ENCODE assay signal across 3 cellular contexts in the genomic region with DNA sequence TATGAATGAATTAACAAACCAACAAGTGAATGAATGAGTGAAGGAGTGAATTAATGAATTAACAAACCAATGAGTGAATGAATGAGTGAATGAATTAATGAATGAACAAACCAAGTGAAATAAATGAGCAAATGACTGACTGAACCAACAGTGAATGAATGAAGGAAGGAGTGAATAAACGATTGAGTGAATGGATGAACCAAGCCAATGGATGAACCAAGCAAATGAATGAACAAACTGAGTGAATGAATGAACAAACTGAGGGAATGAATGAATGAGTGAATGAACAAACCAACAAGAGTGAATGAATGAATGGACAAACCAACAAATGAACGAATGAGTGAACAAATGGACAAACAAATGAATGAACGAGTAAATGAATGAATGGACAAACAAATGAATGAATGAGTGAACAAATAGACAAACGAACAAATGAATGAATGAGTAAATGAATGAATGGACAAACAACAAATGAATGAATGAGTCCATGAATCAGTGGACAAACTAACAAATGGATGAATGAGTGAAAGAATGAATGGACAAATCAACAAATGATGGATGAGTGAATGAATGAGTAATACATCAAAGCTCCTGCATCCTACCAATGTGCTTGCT.
A peak's percentile ranks its signal among the peaks of the same experiment; 100 is the strongest.
TF ChIP-seq lines count a peak whose summit lies in the region.

No MANE protein-coding gene starts in this region.

TF ChIP-seq in HepG2, 621 proteins besides CTCF, POLR2A, EP300 and RAD21:
- TF ChIP-seq ZKSCAN8 (CRISPR knock-in tag; IDR thresholded peaks at IDR 0.05; ENCODE audit: borderline replicate concordance) (no peak), ZNF652 (CRISPR knock-in tag; IDR thresholded peaks at IDR 0.05; ENCODE audit: borderline replicate concordance, low read depth) (no peak), ZNF24 (IDR thresholded peaks at IDR 0.05) (peak; percentile 81; the same call in 1 of the 2 replicates), KLF15 (CRISPR knock-in tag; IDR thresholded peaks at IDR 0.05; ENCODE audit: borderline replicate concordance) (no peak), RARA (CRISPR knock-in tag; IDR thresholded peaks at IDR 0.05) (no peak)

TF ChIP-seq in HEK293, 187 proteins besides CTCF, POLR2A, EP300 and RAD21:
- TF ChIP-seq ZNF23 (tag by site-specific recombination; IDR thresholded peaks at IDR 0.05; ENCODE audit: borderline replicate concordance), result no peak
- peak; percentile 97 for TF ChIP-seq ZNF24 (tag by site-specific recombination; IDR thresholded peaks at IDR 0.05)
- TF ChIP-seq ZNF184 (tag by site-specific recombination; IDR thresholded peaks at IDR 0.05), result no peak
- no peak for TF ChIP-seq KLF10 (tag by site-specific recombination; IDR thresholded peaks at IDR 0.05)
- peak; percentile 71 for TF ChIP-seq ZNF366 (tag by site-specific recombination; conservative IDR thresholded peaks at IDR 0.05)
- no peak for TF ChIP-seq ZNF175 (tag by site-specific recombination; IDR thresholded peaks at IDR 0.05)
- no peak for TF ChIP-seq ZNF341 (tag by site-specific recombination; IDR thresholded peaks at IDR 0.05; ENCODE audit: low read depth)
- TF ChIP-seq, protein P1, sequence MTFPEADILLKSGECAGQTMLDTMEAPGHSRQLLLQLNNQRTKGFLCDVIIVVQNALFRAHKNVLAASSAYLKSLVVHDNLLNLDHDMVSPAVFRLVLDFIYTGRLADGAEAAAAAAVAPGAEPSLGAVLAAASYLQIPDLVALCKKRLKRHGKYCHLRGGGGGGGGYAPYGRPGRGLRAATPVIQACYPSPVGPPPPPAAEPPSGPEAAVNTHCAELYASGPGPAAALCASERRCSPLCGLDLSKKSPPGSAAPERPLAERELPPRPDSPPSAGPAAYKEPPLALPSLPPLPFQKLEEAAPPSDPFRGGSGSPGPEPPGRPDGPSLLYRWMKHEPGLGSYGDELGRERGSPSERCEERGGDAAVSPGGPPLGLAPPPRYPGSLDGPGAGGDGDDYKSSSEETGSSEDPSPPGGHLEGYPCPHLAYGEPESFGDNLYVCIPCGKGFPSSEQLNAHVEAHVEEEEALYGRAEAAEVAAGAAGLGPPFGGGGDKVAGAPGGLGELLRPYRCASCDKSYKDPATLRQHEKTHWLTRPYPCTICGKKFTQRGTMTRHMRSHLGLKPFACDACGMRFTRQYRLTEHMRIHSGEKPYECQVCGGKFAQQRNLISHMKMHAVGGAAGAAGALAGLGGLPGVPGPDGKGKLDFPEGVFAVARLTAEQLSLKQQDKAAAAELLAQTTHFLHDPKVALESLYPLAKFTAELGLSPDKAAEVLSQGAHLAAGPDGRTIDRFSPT (tag by site-specific recombination; IDR thresholded peaks at IDR 0.05), result no peak
- TF ChIP-seq ZNF394 (tag by site-specific recombination; IDR thresholded peaks at IDR 0.05; ENCODE audit: borderline replicate concordance), result no peak
- TF ChIP-seq ZNF621 (tag by site-specific recombination; IDR thresholded peaks at IDR 0.05), result no peak

TF ChIP-seq in GM12878, 131 proteins besides CTCF, POLR2A, EP300 and RAD21:
- TF ChIP-seq TCF7 (IDR thresholded peaks at IDR 0.05; ENCODE audit: borderline replicate concordance) (no peak), ZNF24 (IDR thresholded peaks at IDR 0.05) (peak; percentile 88)
